ENCODE assay signal across 9 cellular contexts in the genomic region with DNA sequence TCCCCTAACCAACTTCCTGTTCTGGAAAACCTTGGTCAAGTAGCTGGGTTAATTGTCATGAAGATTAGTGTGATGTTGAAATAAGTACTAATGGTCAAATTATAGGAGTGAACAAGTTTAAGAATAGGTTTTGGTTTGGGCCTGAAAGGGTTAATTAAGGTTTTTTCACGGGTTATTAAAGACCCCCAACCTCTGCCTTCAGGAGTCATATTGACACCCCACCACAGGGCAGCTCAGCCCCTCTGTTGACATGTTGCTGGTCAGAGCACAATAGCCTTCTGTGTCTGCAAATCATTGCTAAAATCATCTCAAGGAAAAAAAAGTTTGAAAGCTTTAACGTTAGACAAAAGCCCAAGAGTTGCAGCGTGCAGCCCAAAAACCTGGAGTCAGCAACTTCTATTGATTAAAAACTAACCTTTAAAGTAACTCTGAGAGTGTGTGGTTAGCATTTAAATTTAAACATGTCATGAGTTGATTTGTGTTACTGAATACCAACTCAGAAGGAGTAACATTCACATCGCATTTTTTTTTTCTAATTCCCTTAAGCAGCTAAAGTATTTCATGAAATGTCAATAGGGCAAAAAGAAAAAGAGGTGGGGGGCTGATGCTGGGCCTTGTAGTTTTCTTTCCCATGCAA.
DNase-seq lines count a peak whose midpoint lies in the region; ATAC-seq, FAIRE-seq and TF ChIP-seq lines count a peak whose summit lies in the region.
"Had no signal": no experiment of that assay in that cellular context is flagged by ENCODE, and none has a peak within 500 bp of the region (broad histone marks: within the 10 kb centered on the region; RNA-seq: fewer than 3 reads in every experiment).

No MANE protein-coding gene starts in this region.

- peak overlapping the region; percentile 51 to 76 (median 71) for H3K4me3 Mint-ChIP-seq in brain
- H3K4me3 Mint-ChIP-seq: T-helper 2 cell treated with Interferon-gamma antibody and Interleukin-4, amounts not matched to agents 5 μg/mL and 100 μg/mL, for 36 hours had no signal

- peaks cover 5 to 14% (median 6%) of the 10 kb centered on the region in 5 donors for H3K36me3 ChIP-seq in subcutaneous abdominal adipose tissue (ENCODE audit: control insufficient read depth in 5 of 5, insufficient read depth in 5 of 5, low read length in 5 of 5)

- peak overlapping the region; percentile 90 to 95 (median 92) for H3K27ac Mint-ChIP-seq in brain
- H3K27ac Mint-ChIP-seq: T-helper 2 cell treated with Interferon-gamma antibody and Interleukin-4, amounts not matched to agents 5 μg/mL and 100 μg/mL, for 36 hours had no signal

- peaks cover 0 to 2% (median 0%) of the 10 kb centered on the region in 5 experiments for H3K9me3 Mint-ChIP-seq in brain
- H3K9me3 Mint-ChIP-seq: T-helper 2 cell treated with Interferon-gamma antibody and Interleukin-4, amounts not matched to agents 5 μg/mL and 100 μg/mL, for 36 hours had no signal

- TF ChIP-seq CTCF in brain (conservative IDR thresholded peaks at IDR 0.05) = no peak

- FAIRE-seq in GM12891 (lab: Jason Lieb, UNC) = no peak

- no peak overlapping the region for H3K4me3 ChIP-seq in subcutaneous abdominal adipose tissue (ENCODE audit: low read depth in 1 of 5, low read length in 5 of 5)

- TF ChIP-seq POLR2A in GM12891 (IDR thresholded peaks at IDR 0.05; ENCODE audit: low read depth, low read length) = no peak

- peaks cover 13% of the 10 kb centered on the region for H3K36me3 Mint-ChIP-seq in brain

- peaks cover 90% of the 10 kb centered on the region for H3K4me1 Mint-ChIP-seq in brain

- H3K27me3 Mint-ChIP-seq in brain = no peaks in the 10 kb centered on the region

- H3K27me3 ChIP-seq in subcutaneous abdominal adipose tissue (ENCODE audit: control insufficient read depth in 5 of 5, insufficient read depth in 4 of 5, low read length in 5 of 5) = no peaks in the 10 kb centered on the region

- H3K9ac ChIP-seq in subcutaneous abdominal adipose tissue (ENCODE audit: low read length in 5 of 5) = peak overlapping the region in 2 of 5 donors; percentile 36 to 41

- DNase-seq in M059J (ENCODE audit: low read depth) (peak; percentile 34), kidney glomerular epithelial cell (lab: John Stamatoyannopoulos, UW) (peak; percentile 86), NCI-H2171 (lab: John Stamatoyannopoulos, UW) (no peak), NCI-H2196 (lab: John Stamatoyannopoulos, UW; ENCODE audit: unreplicated experiment) (no peak), GM12891 (ENCODE audit: insufficient read length, low spot score) (no peak)

- H3K4me1 ChIP-seq in subcutaneous abdominal adipose tissue (ENCODE audit: control insufficient read depth in 5 of 5, insufficient read depth in 5 of 5, low read length in 5 of 5) = peaks cover 23 to 73% (median 66%) of the 10 kb centered on the region in 5 donors

- no peak for ATAC-seq in GM18498 (IDR thresholded peaks at IDR 0.05; ENCODE audit: unreplicated experiment)

- peak overlapping the region; percentile 91 for H3K27ac ChIP-seq in subcutaneous abdominal adipose tissue (ENCODE audit: low read depth, low read length)

- no peaks in the 10 kb centered on the region for H3K9me3 ChIP-seq in subcutaneous abdominal adipose tissue (ENCODE audit: control insufficient read depth in 5 of 5, low read length in 5 of 5)

TF ChIP-seq in GM12891, 5 proteins besides CTCF, POLR2A, EP300 and RAD21:
- TF ChIP-seq TAF1 (IDR thresholded peaks at IDR 0.05; ENCODE audit: low read depth, low read length) (no peak), PAX5 (IDR thresholded peaks at IDR 0.05; ENCODE audit: insufficient read depth, low read length, severe bottlenecking) (no peak), POLR2AphosphoS5 (IDR thresholded peaks at IDR 0.05; ENCODE audit: low read depth, low read length) (no peak), SPI1 (IDR thresholded peaks at IDR 0.05; ENCODE audit: low read depth, low read length) (no peak), POU2F2 (IDR thresholded peaks at IDR 0.05; ENCODE audit: low read depth, low read length) (no peak)

Comparison
In these comparisons a context has a peak if more than half of its experiments do, and no peak if none do; other contexts are left out.
1. DNase-seq: peak in M059J (single experiment) and kidney glomerular epithelial cell (single experiment); none in NCI-H2171 (single experiment), NCI-H2196 (single experiment) and GM12891 (single experiment).